Comparison of ENCODE assay signal across 17 cellular contexts in the genomic region with DNA sequence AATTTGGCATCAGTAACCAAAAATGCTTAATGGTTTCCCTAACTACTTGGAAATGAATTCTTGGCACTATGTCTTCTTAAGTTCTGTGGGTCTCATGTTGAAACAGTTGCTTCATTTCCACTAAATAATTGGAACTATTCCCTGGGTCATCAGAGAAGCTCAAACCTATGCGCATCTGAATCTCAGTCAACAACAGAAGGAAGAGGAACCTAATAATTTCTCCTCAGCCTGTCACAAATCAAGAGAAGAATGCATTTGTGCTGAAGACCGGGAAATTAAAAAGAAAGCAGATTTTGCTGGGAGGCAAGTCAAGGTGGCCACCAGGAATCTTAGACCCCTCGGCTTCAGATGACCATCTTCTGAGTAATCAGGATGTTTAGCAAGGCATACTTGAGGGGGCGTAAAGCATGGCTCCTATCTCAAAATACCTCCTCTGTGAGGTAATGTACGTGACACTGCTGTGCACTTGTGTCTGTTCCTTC. TPM values are rescaled to one million over a fixed set of nuclear protein-coding genes. Genes with fewer than 3 reads are reported as not detected.
DNase-seq lines count a peak whose midpoint lies in the region; ATAC-seq, FAIRE-seq and TF ChIP-seq lines count a peak whose summit lies in the region.
"Had no signal": no experiment of that assay in that cellular context is flagged by ENCODE, and none has a peak within 500 bp of the region (broad histone marks: within the 10 kb centered on the region; RNA-seq: fewer than 3 reads in every experiment).

No MANE protein-coding gene starts in this region.

- TF ChIP-seq POLR2A in K562 (conservative IDR thresholded peaks at IDR 0.05) (no peak), stomach (IDR thresholded peaks at IDR 0.05) (no peak), GM12891 (IDR thresholded peaks at IDR 0.05; ENCODE audit: low read depth, low read length) (no peak), lower leg skin (IDR thresholded peaks at IDR 0.05) (no peak)

- TF ChIP-seq EP300 in K562 (IDR thresholded peaks at IDR 0.05; ENCODE audit: low read length), result peak; percentile 21; the same call in 1 of the 2 replicates
- no peak for TF ChIP-seq EP300 in stomach (IDR thresholded peaks at IDR 0.05)

- H3K27me3 ChIP-seq in right atrium auricular region (no peaks in the 10 kb centered on the region), K562 (ENCODE audit: control insufficient read depth in 2 of 2, insufficient read depth in 2 of 2, low read length in 2 of 2) (no peaks in the 10 kb centered on the region), stomach (no peaks in the 10 kb centered on the region)
- H3K27me3 ChIP-seq: heart left ventricle had no signal

- H4K20me1 ChIP-seq in K562 (replicated peaks; ENCODE audit: control insufficient read depth, insufficient read depth, low read length), result no peaks in the 10 kb centered on the region

- H3K4me3 ChIP-seq in right atrium auricular region (no peak overlapping the region), K562 (no peak overlapping the region), stomach (no peak overlapping the region), lower leg skin (ENCODE audit: low read depth, poor library complexity, severe bottlenecking) (no peak overlapping the region)
- H3K4me3 ChIP-seq: heart left ventricle had no signal

- H3K9me3 ChIP-seq in right atrium auricular region, result no peaks in the 10 kb centered on the region
- no peaks in the 10 kb centered on the region for H3K9me3 ChIP-seq in K562 (replicated peaks; ENCODE audit: control insufficient read depth, insufficient read depth, low read depth, low read length)
- H3K9me3 ChIP-seq in stomach, result no peaks in the 10 kb centered on the region
- H3K9me3 ChIP-seq: heart left ventricle had no signal

- no peak overlapping the region for H3K27ac ChIP-seq in right atrium auricular region
- H3K27ac ChIP-seq in K562 (ENCODE audit: extremely low read depth, low read depth, low read length), result no peak overlapping the region
- H3K27ac ChIP-seq in stomach, result peak overlapping the region in 1 of 5 donors; percentile 40
- H3K27ac ChIP-seq: 22Rv1, parathyroid adenoma had no signal

- no peaks in the 10 kb centered on the region for H3K79me2 ChIP-seq in K562 (ENCODE audit: control insufficient read depth, insufficient read depth, low read length)
- H3K79me2 ChIP-seq: parathyroid adenoma had no signal

- peak overlapping the region; percentile 3; the same call in 1 of the 2 replicates for H3K4me2 ChIP-seq in K562 (ENCODE audit: insufficient read depth, low read length)

- no peaks in the 10 kb centered on the region for H3K4me1 ChIP-seq in right atrium auricular region
- peaks cover 0 to 5% of the 10 kb centered on the region in 2 experiments; a peak in 1 of 5 replicates for H3K4me1 ChIP-seq in K562 (replicated peaks in 1 of 2; ENCODE audit: control insufficient read depth in 2 of 2, insufficient read depth in 2 of 2, low read length in 2 of 2)
- peaks cover 0 to 3% (median 0%) of the 10 kb centered on the region in 4 donors for H3K4me1 ChIP-seq in stomach
- H3K4me1 ChIP-seq: parathyroid adenoma had no signal

- POLR2A ChIA-PET in K562 (lab: Yijun Ruan, JAX), result interaction anchor here (1.2 kb wide), 1 partner anchor 54 kb away, joined by 4 read pairs; the partner anchor contains the start of gene IL6

- no TSS peak for BruUV-seq in K562 (replicated peaks; lab: Mats Ljungman, UMichigan)

- intact Hi-C loops in Right ventricle myocardium inferior (cut with DNase I) (loop anchor here (5.0 kb wide), 1 partner anchor 54 kb away; the partner anchor contains the start of gene IL6), K562 (cut with micrococcal nuclease) (loop anchor here (5.0 kb wide), 1 partner anchor 276 kb away; no protein-coding TSS in a partner anchor), stomach (cut with DNase I; ENCODE audit: low total_unique reads) (loop anchor here (5.0 kb wide), 1 partner anchor 224 kb away; no protein-coding TSS in a partner anchor), lower leg skin (cut with DNase I; ENCODE audit: low total_unique reads) (no loop called here)

- H3K36me3 ChIP-seq in right atrium auricular region (no peaks in the 10 kb centered on the region), K562 (ENCODE audit: control insufficient read depth, insufficient read depth, low read length) (no peaks in the 10 kb centered on the region), stomach (no peaks in the 10 kb centered on the region)
- H3K36me3 ChIP-seq: heart left ventricle had no signal

- H3K9ac ChIP-seq in K562 (ENCODE audit: insufficient read depth in 1 of 2, low read depth in 2 of 2, low read length in 2 of 2), result no peak overlapping the region
- H3K9ac ChIP-seq: parathyroid adenoma had no signal

- CTCF ChIA-PET in K562 (lab: Yijun Ruan, JAX; ENCODE audit: low intra/inter-chr PET ratio), result interaction anchor here (1.3 kb wide), 1 partner anchor 222 kb away, joined by 3 read pairs; no protein-coding TSS in a partner anchor

- H3K9me1 ChIP-seq in K562 (ENCODE audit: control insufficient read depth, insufficient read depth, low read length), result no peaks in the 10 kb centered on the region

- peak overlapping the region; percentile 43 for H2AFZ ChIP-seq in K562 (ENCODE audit: low read depth, low read length)
- H2AFZ ChIP-seq: parathyroid adenoma had no signal

- peak; percentile 61 for ATAC-seq in Right ventricle myocardium inferior
- peak; percentile 51 for ATAC-seq in K562

- TF ChIP-seq CTCF in right atrium auricular region (IDR thresholded peaks at IDR 0.05) (no peak), K562 (IDR thresholded peaks at IDR 0.05 in 2 of 3, conservative IDR thresholded peaks at IDR 0.05 in 1 of 3; ENCODE audit: insufficient read depth in 2 of 3, low read depth in 1 of 3, low read length in 3 of 3) (no peak), stomach (IDR thresholded peaks at IDR 0.05) (no peak), lower leg skin (IDR thresholded peaks at IDR 0.05) (no peak)

- no peak for TF ChIP-seq RAD21 in K562 (CRISPR knock-in tag; conservative IDR thresholded peaks at IDR 0.05 in 1 of 2, IDR thresholded peaks at IDR 0.05 in 1 of 2)

- in situ Hi-C loops in K562 (cut with MboI), result no loop called here

- WGBS in K562 (ENCODE audit: insufficient coverage, low coverage, missing lambda C conversion rate), result 26% methylated on average over 5 of the region's 5 CpGs
- WGBS in stomach, 5 donors, result 59 to 87% (median 78%) methylated on average over 5 of the region's 5 CpGs
- WGBS in lower leg skin, 2 donors, result 41 to 62% methylated on average over 5 of the region's 5 CpGs

- peak; percentile 40 for FAIRE-seq in K562 (lab: Jason Lieb, UNC)
- no peak for FAIRE-seq in GM12891 (lab: Jason Lieb, UNC)
- FAIRE-seq: colon, H54 had no signal

- DNase-seq in Right ventricle myocardium inferior (ENCODE audit: missing footprints) (no peak), right atrium auricular region (ENCODE audit: low spot score) (no peak), K562 (ENCODE audit: extremely low read depth in 1 of 4, low spot score in 3 of 4) (peak in 2 of 4 experiments; percentile 22 to 40), iris pigment epithelial cell (ENCODE audit: low read depth) (peak; percentile 90), stomach (no peak), putamen (ENCODE audit: low spot score) (no peak), GM12891 (ENCODE audit: insufficient read length, low spot score) (no peak), lower leg skin (ENCODE audit: low spot score in 2 of 2) (no peak)
- DNase-seq: activated CD4-positive, alpha-beta memory T cell treated with anti-CD3 and anti-CD28 coated beads for 36 hours; DMS53; heart left ventricle; NCI-H187; T-helper 1 cell had no signal

RNA-seq across cellular contexts. Expression of gene TOMM7, which starts 41.4 kb away (rescaled TPM):
- total RNA-seq in Right ventricle myocardium inferior (650 TPM), right atrium auricular region (100 to 1,000 TPM; 101 to 188 TPM), K562 (2014; rRNA removed) (254 and 299 TPM in 2 replicates), K562 (2014; rRNA removed; fragmentation: Illumina TruSeq; extraction: Trizol) (527 and 643 TPM in 2 replicates), K562 (2015; rRNA removed; fragmentation: Illumina TruSeq; extraction: Trizol) (301 and 309 TPM in 2 replicates), K562 (2021) (421 and 457 TPM in 2 replicates), stomach (100 to 1,000 TPM in 4 of 5 donors, 10 to 100 TPM in 1; 29.8 to 249 (median 153) TPM), lower leg skin (100 to 1,000 TPM; 144 to 360 (median 193) TPM)
- 33.0 and 56.7 TPM in 2 replicates for total RNA-seq in K562 (2011; cell fraction: chromatin; rRNA removed; ENCODE audit: low replicate concordance)
- total RNA-seq in K562 (2011; cell fraction: nucleolus; rRNA removed), result 99.1 and 138 TPM in 2 replicates
- total RNA-seq in K562 (2011; cell fraction: nucleoplasm; rRNA removed), result 91.9 and 144 TPM in 2 replicates
- polyA plus RNA-seq in K562 (2011; rRNA removed) (1,717 and 2,316 TPM in 2 replicates), K562 (2014; fragmentation: Illumina TruSeq; extraction: Trizol) (263 and 283 TPM in 2 replicates), K562 (2014; fragmentation: Nextera tagmentation; extraction: Ambion mirVana) (100 to 1,000 TPM; 787 to 797 TPM), K562 (2014; rRNA removed) (564 and 638 TPM in 2 replicates), stomach (100 to 1,000 TPM; 394 to 539 (median 412) TPM)
- polyA plus RNA-seq in K562 (2011; cell fraction: cytosol; rRNA removed), result 211 and 453 TPM in 2 replicates
- polyA plus RNA-seq in K562 (2011; cell fraction: nucleus; rRNA removed), result 114 and 243 TPM in 2 replicates
- polyA plus RNA-seq in K562 (2012), result 614 and 759 TPM in 2 replicates
- 96.8 and 124 TPM in 2 replicates for polyA minus RNA-seq in K562 (2011; rRNA and poly(A)+ RNA removed)
- polyA minus RNA-seq in K562 (2011; cell fraction: cytosol; rRNA and poly(A)+ RNA removed), result 53.5 and 72.6 TPM in 2 replicates
- 31.4 and 79.2 TPM in 2 replicates for polyA minus RNA-seq in K562 (2011; cell fraction: nucleus; rRNA and poly(A)+ RNA removed)
- polyA plus RNA-seq in GM12891 (2012; ENCODE audit: low read depth, missing spikeins), result 414 TPM

RNA-seq across cellular contexts. Expression of gene IL6, which starts 54.3 kb away (rescaled TPM):
- 0.60 TPM for total RNA-seq in Right ventricle myocardium inferior
- 10 to 100 TPM in 1 of 2 donors, 1 to 10 TPM in 1; 3.6 to 19.8 TPM for total RNA-seq in right atrium auricular region
- 5.2 and 5.4 TPM in 2 replicates for total RNA-seq in K562 (2011; cell fraction: chromatin; rRNA removed; ENCODE audit: low replicate concordance)
- 2.2 and 6.7 TPM in 2 replicates for total RNA-seq in K562 (2011; cell fraction: nucleolus; rRNA removed)
- total RNA-seq in K562 (2011; cell fraction: nucleoplasm; rRNA removed), result 1.9 and 7.3 TPM in 2 replicates
- total RNA-seq in K562 (2014; rRNA removed), result 1.1 and 1.2 TPM in 2 replicates
- total RNA-seq in K562 (2014; rRNA removed; fragmentation: Illumina TruSeq; extraction: Trizol), result 1.3 and 1.5 TPM in 2 replicates
- total RNA-seq in K562 (2015; rRNA removed; fragmentation: Illumina TruSeq; extraction: Trizol), result 0.68 and 0.76 TPM in 2 replicates
- total RNA-seq in K562 (2021), result 0.94 and 1.5 TPM in 2 replicates
- 1.2 and 1.6 TPM in 2 replicates for polyA plus RNA-seq in K562 (2011; rRNA removed)
- polyA plus RNA-seq in K562 (2011; cell fraction: cytosol; rRNA removed), result 0.48 and 0.63 TPM in 2 replicates
- 3.0 and 4.2 TPM in 2 replicates for polyA plus RNA-seq in K562 (2011; cell fraction: nucleus; rRNA removed)
- polyA plus RNA-seq in K562 (2012), result 1.1 and 2.5 TPM in 2 replicates
- 2.0 and 2.2 TPM in 2 replicates for polyA plus RNA-seq in K562 (2014; fragmentation: Illumina TruSeq; extraction: Trizol)
- polyA plus RNA-seq in K562 (2014; fragmentation: Nextera tagmentation; extraction: Ambion mirVana), result 1 to 10 TPM; 1.5 to 2.9 TPM
- 1.2 and 2.2 TPM in 2 replicates for polyA plus RNA-seq in K562 (2014; rRNA removed)
- polyA minus RNA-seq in K562 (2011; rRNA and poly(A)+ RNA removed), result 0.57 and 1.1 TPM in 2 replicates
- 1.4 and 1.5 TPM in 2 replicates for polyA minus RNA-seq in K562 (2011; cell fraction: cytosol; rRNA and poly(A)+ RNA removed)
- 2.4 TPM in 2 replicates for polyA minus RNA-seq in K562 (2011; cell fraction: nucleus; rRNA and poly(A)+ RNA removed)
- not detected for total RNA-seq in stomach
- polyA plus RNA-seq in stomach, result 1 to 10 TPM in 2 of 3 donors, under 1 TPM in 1; 0.95 to 9.2 (median 3.1) TPM
- 0.69 TPM for polyA plus RNA-seq in GM12891 (2012; ENCODE audit: low read depth, missing spikeins)
- 1 to 10 TPM in 2 of 4 donors, not detected in 2; 1.7 to 9.1 TPM for total RNA-seq in lower leg skin
